ENCODE assay signal across 26 cellular contexts in genomic region chr11:33147559-33147958, GRCh38. TPM values are rescaled to one million over a fixed set of nuclear protein-coding genes. Genes with fewer than 3 reads are reported as not detected.
A peak's percentile ranks its signal among the peaks of the same experiment; 100 is the strongest.
DNase-seq lines count a peak whose midpoint lies in the region; ATAC-seq, FAIRE-seq and TF ChIP-seq lines count a peak whose summit lies in the region.
"Had no signal": no experiment of that assay in that cellular context is flagged by ENCODE, and none has a peak within 500 bp of the region (broad histone marks: within the 10 kb centered on the region; RNA-seq: fewer than 3 reads in every experiment).

No MANE protein-coding gene starts in this region.

- H3K4me3 Mint-ChIP-seq in Calu3 (ENCODE audit: low read depth, unreplicated experiment): no peak overlapping the region
- no peak overlapping the region for H3K4me3 Mint-ChIP-seq in GM23338
- no peak overlapping the region for H3K4me3 Mint-ChIP-seq in H9
- H3K4me3 Mint-ChIP-seq in CD4-positive, alpha-beta memory T cell: no peak overlapping the region
- H3K4me3 Mint-ChIP-seq: activated CD4-positive, alpha-beta memory T cell treated with anti-CD3 and anti-CD28 coated beads for 36 hours; activated naive CD8-positive, alpha-beta T cell treated with anti-CD3 and anti-CD28 coated beads, Interleukin-2, amount 50 U/mL, for 24 hours; brain; CD8-positive, alpha-beta T cell; naive thymus-derived CD4-positive, alpha-beta T cell had no signal

- H3K9me3 Mint-ChIP-seq in Calu3 (ENCODE audit: low read depth, unreplicated experiment): no peaks in the 10 kb centered on the region
- peaks cover 4% of the 10 kb centered on the region; the same call in 1 of the 3 replicates for H3K9me3 Mint-ChIP-seq in GM23338
- H3K9me3 Mint-ChIP-seq in H9: no peaks in the 10 kb centered on the region
- H3K9me3 Mint-ChIP-seq in CD4-positive, alpha-beta memory T cell: no peaks in the 10 kb centered on the region
- H3K9me3 Mint-ChIP-seq: activated CD4-positive, alpha-beta memory T cell treated with anti-CD3 and anti-CD28 coated beads for 36 hours; activated naive CD8-positive, alpha-beta T cell treated with anti-CD3 and anti-CD28 coated beads, Interleukin-2, amount 50 U/mL, for 24 hours; CD8-positive, alpha-beta T cell; naive thymus-derived CD4-positive, alpha-beta T cell had no signal

- no peak overlapping the region for H2BK12ac ChIP-seq in H9 (ENCODE audit: insufficient read length, low read depth, low read length)

- H3K27me3 Mint-ChIP-seq in Calu3 (ENCODE audit: unreplicated experiment) (no peaks in the 10 kb centered on the region), GM23338 (ENCODE audit: insufficient read depth, low read depth, poor library complexity) (no peaks in the 10 kb centered on the region), H9 (ENCODE audit: low read depth) (no peaks in the 10 kb centered on the region)
- no peaks in the 10 kb centered on the region for H3K27me3 Mint-ChIP-seq in CD4-positive, alpha-beta memory T cell
- H3K27me3 Mint-ChIP-seq: activated CD4-positive, alpha-beta memory T cell treated with anti-CD3 and anti-CD28 coated beads for 36 hours; activated naive CD8-positive, alpha-beta T cell treated with anti-CD3 and anti-CD28 coated beads, Interleukin-2, amount 50 U/mL, for 24 hours; brain; naive thymus-derived CD4-positive, alpha-beta T cell had no signal

- H2BK20ac ChIP-seq in H9 (ENCODE audit: low read depth, low read length, poor library complexity, severe bottlenecking): no peak overlapping the region

- H3K23me2 ChIP-seq in H9 (ENCODE audit: insufficient read length, low read depth, low read length, poor library complexity, severe bottlenecking): no peaks in the 10 kb centered on the region

- no peak overlapping the region for H2AK5ac ChIP-seq in H9 (ENCODE audit: insufficient read length, low read length)

- no TSS peak for BruUV-seq in Calu3 (replicated peaks; lab: Mats Ljungman, UMichigan)

- H3K9me3 ChIP-seq in H9 (ENCODE audit: control insufficient read depth, low read depth, low read length) (no peaks in the 10 kb centered on the region), pancreas (no peaks in the 10 kb centered on the region)
- H3K9me3 ChIP-seq in CD4-positive, alpha-beta memory T cell (ENCODE audit: control insufficient read depth in 1 of 2, low read length in 2 of 2): no peaks in the 10 kb centered on the region
- H3K9me3 ChIP-seq: heart left ventricle, spleen had no signal

- H3K36me3 ChIP-seq in GM23338 (ENCODE audit: insufficient read depth): peaks cover 7% of the 10 kb centered on the region
- H3K36me3 ChIP-seq in CD4-positive, alpha-beta memory T cell (ENCODE audit: insufficient read depth, low read length): no peaks in the 10 kb centered on the region
- H3K36me3 ChIP-seq in pancreas: no peaks in the 10 kb centered on the region

- H3K79me2 ChIP-seq in GM23338 (replicated peaks; ENCODE audit: insufficient read depth): peaks cover 100% of the 10 kb centered on the region
- peaks cover 64% of the 10 kb centered on the region; the same call in 1 of the 2 replicates for H3K79me2 ChIP-seq in H9 (ENCODE audit: insufficient read depth, low read length)

- H3K27ac Mint-ChIP-seq in Calu3 (ENCODE audit: unreplicated experiment) (no peak overlapping the region), GM23338 (no peak overlapping the region), H9 (peak overlapping the region in 1 of 3 experiments; percentile 90; a peak in 1 of 7 replicates)
- no peak overlapping the region for H3K27ac Mint-ChIP-seq in CD4-positive, alpha-beta memory T cell
- H3K27ac Mint-ChIP-seq: activated CD4-positive, alpha-beta memory T cell treated with anti-CD3 and anti-CD28 coated beads for 36 hours; activated naive CD8-positive, alpha-beta T cell treated with anti-CD3 and anti-CD28 coated beads, Interleukin-2, amount 50 U/mL, for 24 hours; CD8-positive, alpha-beta T cell; naive thymus-derived CD4-positive, alpha-beta T cell had no signal

- no peak overlapping the region for H3K9ac ChIP-seq in H9 (ENCODE audit: extremely low read depth, insufficient read length, low read length)

- DNase-seq in Calu3 (peak; percentile 12), GM23338 (ENCODE audit: low spot score) (no peak), RWPE1 (ENCODE audit: low spot score) (peak; percentile 40), fibroblast of mammary gland (ENCODE audit: low read depth) (peak; percentile 62), H9 (no peak), pancreas (no peak)
- DNase-seq in CD4-positive, alpha-beta memory T cell: no peak
- DNase-seq: activated CD4-positive, alpha-beta memory T cell treated with anti-CD3 and anti-CD28 coated beads for 36 hours; activated CD4-positive, CD25-positive, alpha-beta regulatory T cell; activated effector memory CD4-positive, alpha-beta T cell treated with anti-CD3 and anti-CD28 coated beads, Interleukin-2, amount 50 U/mL, for 16 hours; activated naive CD8-positive, alpha-beta T cell treated with anti-CD3 and anti-CD28 coated beads, Interleukin-2, amount 50 U/mL, for 24 hours; CD8-positive, alpha-beta T cell; DMS79 treated with DMSO at 0.1 percent for 48 hours; heart left ventricle; mesendoderm; naive thymus-derived CD4-positive, alpha-beta T cell; NCI-H1105 treated with DMSO at 0.1 percent for 48 hours; NCI-H82; occipital lobe; retina; spleen; stimulated activated CD4-positive, alpha-beta T cell treated with anti-CD3 and anti-CD28 coated beads, Interleukin-4, amount 100 ng/mL, for 1 hour; stimulated activated naive CD8-positive, alpha-beta T cell treated with anti-CD3 and anti-CD28 coated beads, Interleukin-15, Interleukin-2, amounts not matched to agents 100 U/mL and 50 U/mL, for 24 hours; T-helper 9 cell had no signal

- H4K91ac ChIP-seq in H9 (ENCODE audit: insufficient read length, low read depth, low read length): no peak overlapping the region

- no peak for TF ChIP-seq CTCF in Calu3 (IDR thresholded peaks at IDR 0.05; ENCODE audit: unreplicated experiment)
- no peak for TF ChIP-seq CTCF in GM23338 (conservative IDR thresholded peaks at IDR 0.05; ENCODE audit: low read depth in 2 of 2)
- no peak for TF ChIP-seq CTCF in RWPE1 (conservative IDR thresholded peaks at IDR 0.05; ENCODE audit: low read depth)
- TF ChIP-seq CTCF in fibroblast of mammary gland (conservative IDR thresholded peaks at IDR 0.05; ENCODE audit: control insufficient read depth, insufficient read depth, low read depth, low read length): no peak
- no peak for TF ChIP-seq CTCF in H9 (conservative IDR thresholded peaks at IDR 0.05)
- no peak for TF ChIP-seq CTCF in pancreas (IDR thresholded peaks at IDR 0.05)

- H4K5ac ChIP-seq in H9 (ENCODE audit: insufficient read length, low read depth, low read length): no peak overlapping the region

- H3K4me1 Mint-ChIP-seq in Calu3 (ENCODE audit: low read depth, unreplicated experiment) (peaks cover 9% of the 10 kb centered on the region), GM23338 (peaks cover 13% of the 10 kb centered on the region), H9 (peaks cover 17 to 19% of the 10 kb centered on the region in 2 experiments)
- H3K4me1 Mint-ChIP-seq in CD4-positive, alpha-beta memory T cell: peaks cover 12 to 30% (median 17%) of the 10 kb centered on the region in 4 donors

- H3K56ac ChIP-seq in H9 (ENCODE audit: insufficient read length, low read depth, low read length): no peak overlapping the region

- no peak overlapping the region for H3T11ph ChIP-seq in H9 (ENCODE audit: low read length)

- 0 out of 2 replicates have a peak, but pooled peaks cover 6% of the 10 kb centered on the region for H3F3A ChIP-seq in GM23338 (replicated peaks; ENCODE audit: low read depth)

- H2AFZ ChIP-seq in GM23338: no peak overlapping the region
- no peak overlapping the region for H2AFZ ChIP-seq in H9 (ENCODE audit: low read length)

- H3K36me3 Mint-ChIP-seq in Calu3 (ENCODE audit: insufficient read depth, unreplicated experiment) (peaks cover 45% of the 10 kb centered on the region), GM23338 (ENCODE audit: low read depth) (peaks cover 55% of the 10 kb centered on the region; the same call in 2 of the 3 replicates), H9 (ENCODE audit: insufficient read depth in 1 of 3, low read depth in 3 of 3) (peaks cover 16 to 38% (median 31%) of the 10 kb centered on the region in 3 experiments; a peak in 6 of 7 replicates)
- H3K36me3 Mint-ChIP-seq in CD4-positive, alpha-beta memory T cell: peaks cover 10 to 24% of the 10 kb centered on the region in 2 donors

- H3K79me1 ChIP-seq in H9 (ENCODE audit: insufficient read depth, low read depth, low read length, poor library complexity, severe bottlenecking): peaks cover 7% of the 10 kb centered on the region

- H4K20me1 ChIP-seq in GM23338 (replicated peaks; ENCODE audit: insufficient read depth): peaks cover 85% of the 10 kb centered on the region
- H4K20me1 ChIP-seq in H9 (ENCODE audit: control insufficient read depth, insufficient read depth, insufficient read length): no peaks in the 10 kb centered on the region

- H3K14ac ChIP-seq in H9 (ENCODE audit: insufficient read depth, low read length): no peak overlapping the region

- no peak overlapping the region for H4K8ac ChIP-seq in H9 (replicated peaks; ENCODE audit: insufficient read length, low read depth, low read length)

- no peak overlapping the region for H2BK15ac ChIP-seq in H9 (ENCODE audit: low read depth, low read length)

- no peaks in the 10 kb centered on the region for H3K27me3 ChIP-seq in GM23338 (ENCODE audit: insufficient read depth)
- no peaks in the 10 kb centered on the region for H3K27me3 ChIP-seq in H9 (ENCODE audit: insufficient read depth, low read length)
- no peaks in the 10 kb centered on the region for H3K27me3 ChIP-seq in CD4-positive, alpha-beta memory T cell (ENCODE audit: insufficient read depth, low read length)
- no peaks in the 10 kb centered on the region for H3K27me3 ChIP-seq in pancreas
- H3K27me3 ChIP-seq: heart left ventricle, spleen had no signal

- H2BK5ac ChIP-seq in H9 (ENCODE audit: insufficient read length, low read length): no peak overlapping the region

- no peak overlapping the region for H3K23ac ChIP-seq in H9 (ENCODE audit: insufficient read length, low read depth, low read length)

- no peak for FAIRE-seq in pancreas (lab: Jason Lieb, UNC)
- FAIRE-seq: GM19239 had no signal

- POLR2A ChIA-PET in RWPE1 (lab: Yijun Ruan, JAX; ENCODE audit: low non-redundant PET): no interaction called here
- POLR2A ChIA-PET in CD4-positive, alpha-beta memory T cell (lab: Charles Lee; ENCODE audit: partially characterized antibody): no interaction called here

- H2BK120ac ChIP-seq in H9 (ENCODE audit: low read depth, low read length, poor library complexity, severe bottlenecking): no peak overlapping the region

- H3K27ac ChIP-seq in GM23338 (ENCODE audit: low read depth) (peak overlapping the region; percentile 53; the same call in 1 of the 2 replicates), RWPE1 (0 out of 2 replicates have a peak overlapping the region, but pooled peaks have one; percentile 12), H9 (ENCODE audit: insufficient read length, low read depth, low read length) (no peak overlapping the region), pancreas (no peak overlapping the region)
- H3K27ac ChIP-seq in CD4-positive, alpha-beta memory T cell (ENCODE audit: low read depth, low read length): no peak overlapping the region
- H3K27ac ChIP-seq: heart left ventricle, spleen had no signal

- CTCF ChIA-PET in Calu3 (lab: Charles Lee) (no interaction called here), RWPE1 (lab: Yijun Ruan, JAX) (interaction anchor here (0.6 kb wide), 1 partner anchor 589 kb away, joined by 3 read pairs; no protein-coding TSS in a partner anchor)
- CTCF ChIA-PET in CD4-positive, alpha-beta memory T cell (lab: Charles Lee; ENCODE audit: partially characterized antibody): interaction anchor here (0.6 to 1.2 kb wide), 2 partner anchors 13 to 258 kb away, joined by 3 read pairs; no protein-coding TSS in a partner anchor

- H3K4me2 ChIP-seq in GM23338 (no peak overlapping the region), H9 (ENCODE audit: insufficient read depth, insufficient read length, low read length) (no peak overlapping the region)

- no peak for ATAC-seq in GM23338
- ATAC-seq in pancreas: no peak
- ATAC-seq: activated naive CD8-positive, alpha-beta T cell treated with anti-CD3 and anti-CD28 coated beads, Interleukin-2, amount 50 U/mL, for 24 hours; CD8-positive, alpha-beta T cell; heart left ventricle; naive thymus-derived CD4-positive, alpha-beta T cell; stimulated activated naive CD8-positive, alpha-beta T cell treated with anti-CD3 and anti-CD28 coated beads, Interleukin-15, Interleukin-2, amounts not matched to agents 100 U/mL and 50 U/mL, for 24 hours had no signal

- intact Hi-C loops in Calu3 (cut with micrococcal nuclease; ENCODE audit: unreplicated experiment): no loop called here
- intact Hi-C loops in CD4-positive, alpha-beta memory T cell (cut with micrococcal nuclease): no loop called here
- intact Hi-C loops in pancreas (cut with DNase I): no loop called here

- H3K9me2 ChIP-seq in GM23338 (ENCODE audit: insufficient read depth): no peaks in the 10 kb centered on the region

- H3K18ac ChIP-seq in H9 (ENCODE audit: insufficient read length, low read depth, low read length): no peak overlapping the region

- H3K4me1 ChIP-seq in GM23338 (ENCODE audit: insufficient read depth): peaks cover 54% of the 10 kb centered on the region
- H3K4me1 ChIP-seq in H9 (ENCODE audit: insufficient read depth, low read length): no peaks in the 10 kb centered on the region; the same call in 1 of the 2 replicates
- H3K4me1 ChIP-seq in CD4-positive, alpha-beta memory T cell (ENCODE audit: insufficient read depth, low read length): peaks cover 6% of the 10 kb centered on the region
- H3K4me1 ChIP-seq in pancreas: peaks cover 0 to 5% (median 0%) of the 10 kb centered on the region in 3 donors

- no CpG with 5 or more reads among the region's 5 CpGs for WGBS in H9 (ENCODE audit: extremely low coverage, insufficient read length, low lambda C conversion rate)
- WGBS in pancreas, 2 donors: 38 to 44% methylated on average over 5 of the region's 5 CpGs

- H3K4ac ChIP-seq in H9 (ENCODE audit: low read depth, low read length): no peak overlapping the region

- H3K4me3 ChIP-seq in GM23338 (no peak overlapping the region), fibroblast of mammary gland (ENCODE audit: control insufficient read depth, low read depth, low read length) (no peak overlapping the region), pancreas (no peak overlapping the region)
- no peak overlapping the region for H3K4me3 ChIP-seq in CD4-positive, alpha-beta memory T cell (ENCODE audit: low read length in 2 of 2)
- H3K4me3 ChIP-seq: heart left ventricle, spleen had no signal

RNA-seq across cellular contexts. Expression of gene CSTF3, which starts 13.7 kb away (rescaled TPM):
- total RNA-seq in Calu3 (2022) (51.1 and 55.9 TPM in 2 replicates), H9 (2021) (39.3 and 41.5 TPM in 2 replicates), pancreas (10 to 100 TPM in 3 of 6 donors, 1 to 10 TPM in 3; 5.0 to 13.6 (median 9.6) TPM)
- total RNA-seq in GM23338 (2014; rRNA removed; shearing (Covaris generic)): 72.7 and 83.2 TPM in 2 replicates
- polyA plus RNA-seq in GM23338 (2016; fragmentation: Nextera tagmentation; extraction: Ambion mirVana) (151 and 158 TPM in 2 replicates), pancreas (10 to 100 TPM; 24.4 to 25.4 TPM)
- 10 to 100 TPM; 33.5 to 34.0 TPM for total RNA-seq in CD4-positive, alpha-beta memory T cell
- 10 to 100 TPM; 18.1 to 18.4 TPM for polyA plus RNA-seq in CD4-positive, alpha-beta memory T cell

Comparison
In these comparisons a context has a peak if more than half of its experiments do, and no peak if none do; other contexts are left out.
1. DNase-seq: peak in Calu3 (single experiment), RWPE1 (single experiment) and fibroblast of mammary gland (single experiment); none in GM23338 (single experiment), H9 (single experiment), CD4-positive, alpha-beta memory T cell (0 of 5) and pancreas (0 of 6).
2. H3K27ac ChIP-seq: peak in GM23338 (single experiment) and RWPE1 (single experiment); none in H9 (single experiment), CD4-positive, alpha-beta memory T cell (single experiment) and pancreas (0 of 4).